ENCODE assay signal across 11 cellular contexts in genomic region chr3:197790033-197790432, GRCh38. TPM values are rescaled to one million over a fixed set of nuclear protein-coding genes. Genes with fewer than 3 reads are reported as not detected.
A peak's percentile ranks its signal among the peaks of the same experiment; 100 is the strongest.
DNase-seq lines count a peak whose midpoint lies in the region; ATAC-seq and TF ChIP-seq lines count a peak whose summit lies in the region.
"Had no signal": no experiment of that assay in that cellular context is flagged by ENCODE, and none has a peak within 500 bp of the region (broad histone marks: within the 10 kb centered on the region; RNA-seq: fewer than 3 reads in every experiment).

No MANE protein-coding gene starts in this region.

- no peaks in the 10 kb centered on the region for H3K36me3 Mint-ChIP-seq in activated CD8-positive, alpha-beta memory T cell treated with anti-CD3 and anti-CD28 coated beads, Interleukin-2, amount 10 ng/mL, durations not matched to agents 7 days and 5 days

- H3K27ac ChIP-seq in SJSA1 (no peak overlapping the region), esophagus muscularis mucosa (replicated peaks in 1 of 4) (peak overlapping the region in 3 of 4 donors; percentile 93 to 98 (median 96)), smooth muscle cell (ENCODE audit: low read depth) (no peak overlapping the region), aorta (ENCODE audit: low read depth in 1 of 2, low read length in 2 of 2) (no peak overlapping the region)
- H3K27ac ChIP-seq in effector memory CD4-positive, alpha-beta T cell (ENCODE audit: insufficient read depth, low read length, poor library complexity, severe bottlenecking), result no peak overlapping the region

- peak overlapping the region; percentile 92 for H3K4me3 Mint-ChIP-seq in activated CD8-positive, alpha-beta memory T cell treated with anti-CD3 and anti-CD28 coated beads, Interleukin-2, amount 10 ng/mL, durations not matched to agents 7 days and 5 days

- peaks cover 25% of the 10 kb centered on the region for H4K20me1 ChIP-seq in smooth muscle cell (ENCODE audit: low read depth)

- WGBS in esophagus muscularis mucosa, result 82% methylated on average over 1 of the region's 1 CpG
- 84% methylated on average over 1 of the region's 1 CpG for WGBS in smooth muscle cell (ENCODE audit: low lambda C conversion rate)
- 34 to 51% methylated on average over 1 of the region's 1 CpG for WGBS in aorta, 2 donors

- H3K27me3 Mint-ChIP-seq in activated CD8-positive, alpha-beta memory T cell treated with anti-CD3 and anti-CD28 coated beads, Interleukin-2, amount 10 ng/mL, durations not matched to agents 7 days and 5 days, result no peaks in the 10 kb centered on the region

- peaks cover 39% of the 10 kb centered on the region for H3K79me2 ChIP-seq in smooth muscle cell (ENCODE audit: low read depth)

- TF ChIP-seq CTCF in esophagus muscularis mucosa (IDR thresholded peaks at IDR 0.05) (no peak), smooth muscle cell (IDR thresholded peaks at IDR 0.05; ENCODE audit: borderline replicate concordance, insufficient read depth, poor library complexity, severe bottlenecking) (no peak)

- intact Hi-C loops in esophagus muscularis mucosa (cut with DNase I), result loop anchor here (5.0 kb wide), 1 partner anchor 38 kb away; no protein-coding TSS in a partner anchor
- intact Hi-C loops in aorta (cut with DNase I), result loop anchor here in 1 of 2 donors (5.0 kb wide), 1 partner anchor 38 kb away; no protein-coding TSS in a partner anchor

- ATAC-seq in activated CD8-positive, alpha-beta memory T cell treated with anti-CD3 and anti-CD28 coated beads, Interleukin-2, amount 10 ng/mL, durations not matched to agents 7 days and 5 days, result no peak
- ATAC-seq in aorta (ENCODE audit: low FRiP score), result no peak

- H3K9me3 ChIP-seq in SJSA1 (replicated peaks), result no peaks in the 10 kb centered on the region
- no peaks in the 10 kb centered on the region for H3K9me3 ChIP-seq in esophagus muscularis mucosa
- H3K9me3 ChIP-seq in smooth muscle cell (replicated peaks; ENCODE audit: low read depth), result no peaks in the 10 kb centered on the region
- H3K9me3 ChIP-seq in effector memory CD4-positive, alpha-beta T cell (ENCODE audit: control insufficient read depth, low read length), result no peaks in the 10 kb centered on the region
- H3K9me3 ChIP-seq in aorta (ENCODE audit: control insufficient read depth, low read length), result no peaks in the 10 kb centered on the region

- no peak for TF ChIP-seq POLR2A in esophagus muscularis mucosa (IDR thresholded peaks at IDR 0.05; ENCODE audit: low read depth)

- H3K27ac Mint-ChIP-seq in activated CD8-positive, alpha-beta memory T cell treated with anti-CD3 and anti-CD28 coated beads, Interleukin-2, amount 10 ng/mL, durations not matched to agents 7 days and 5 days, result peak overlapping the region; percentile 94

- H3K4me2 ChIP-seq in smooth muscle cell, result peak overlapping the region; percentile 87

- H3K4me1 ChIP-seq in SJSA1 (replicated peaks) (peaks cover 12% of the 10 kb centered on the region), esophagus muscularis mucosa (peaks cover 23 to 33% (median 30%) of the 10 kb centered on the region in 4 donors), smooth muscle cell (ENCODE audit: low read depth) (peaks cover 7% of the 10 kb centered on the region), aorta (ENCODE audit: control insufficient read depth in 1 of 2, insufficient read depth in 2 of 2, low read length in 2 of 2) (peaks cover 0 to 2% of the 10 kb centered on the region in 2 donors)
- peaks cover 8% of the 10 kb centered on the region for H3K4me1 ChIP-seq in effector memory CD4-positive, alpha-beta T cell (ENCODE audit: control insufficient read depth, insufficient read depth, low read length, poor library complexity, severe bottlenecking)

- peaks cover 21% of the 10 kb centered on the region for H3K4me1 Mint-ChIP-seq in activated CD8-positive, alpha-beta memory T cell treated with anti-CD3 and anti-CD28 coated beads, Interleukin-2, amount 10 ng/mL, durations not matched to agents 7 days and 5 days

- TF ChIP-seq EP300 in esophagus muscularis mucosa (IDR thresholded peaks at IDR 0.05), result no peak

- no peak overlapping the region for H3K9ac ChIP-seq in smooth muscle cell (ENCODE audit: low read depth)

- H2AFZ ChIP-seq in smooth muscle cell (ENCODE audit: low read depth), result peak overlapping the region; percentile 94

- CTCF ChIA-PET in activated CD8-positive, alpha-beta memory T cell treated with anti-CD3 and anti-CD28 coated beads, Interleukin-2, amount 10 ng/mL, durations not matched to agents 7 days and 5 days (lab: Charles Lee), result interaction anchor here (2.5 kb wide), 1 partner anchor 41 kb away, joined by 8 read pairs; the partner anchor contains the start of gene FYTTD1

- peaks cover 17% of the 10 kb centered on the region for H3K36me3 ChIP-seq in SJSA1
- peaks cover 0 to 18% (median 5%) of the 10 kb centered on the region in 4 donors for H3K36me3 ChIP-seq in esophagus muscularis mucosa
- H3K36me3 ChIP-seq in smooth muscle cell (ENCODE audit: low read depth), result no peaks in the 10 kb centered on the region
- no peaks in the 10 kb centered on the region for H3K36me3 ChIP-seq in effector memory CD4-positive, alpha-beta T cell (ENCODE audit: control insufficient read depth, insufficient read depth, low read length)
- no peaks in the 10 kb centered on the region for H3K36me3 ChIP-seq in aorta (ENCODE audit: control insufficient read depth in 1 of 2, insufficient read depth in 2 of 2, low read length in 1 of 2)

- DNase-seq in activated CD8-positive, alpha-beta memory T cell treated with anti-CD3 and anti-CD28 coated beads, Interleukin-2, amount 10 ng/mL, durations not matched to agents 7 days and 5 days, result no peak
- no peak for DNase-seq in activated CD8-positive, alpha-beta memory T cell treated with anti-CD3 and anti-CD28 coated beads for 24 hours
- DNase-seq in SJSA1 (ENCODE audit: low read depth in 1 of 2, low spot score in 2 of 2), result no peak
- no peak for DNase-seq in esophagus muscularis mucosa (ENCODE audit: extremely low spot score)
- no peak for DNase-seq in smooth muscle cell (lab: John Stamatoyannopoulos, UW; ENCODE audit: unreplicated experiment)
- no peak for DNase-seq in retina
- DNase-seq in effector memory CD4-positive, alpha-beta T cell, result no peak
- DNase-seq in aorta, result no peak
- DNase-seq: IMR-90, Right ventricle myocardium superior, small intestine had no signal

- H3K4me3 ChIP-seq in SJSA1 (peak overlapping the region; percentile 96; the same call in 1 of the 2 replicates), esophagus muscularis mucosa (no peak overlapping the region), smooth muscle cell (peak overlapping the region; percentile 98), aorta (ENCODE audit: low read length in 2 of 2) (no peak overlapping the region)
- no peak overlapping the region for H3K4me3 ChIP-seq in effector memory CD4-positive, alpha-beta T cell (ENCODE audit: insufficient read depth, low read depth, low read length, poor library complexity, severe bottlenecking)

- H3K9me3 Mint-ChIP-seq in activated CD8-positive, alpha-beta memory T cell treated with anti-CD3 and anti-CD28 coated beads, Interleukin-2, amount 10 ng/mL, durations not matched to agents 7 days and 5 days (ENCODE audit: low read depth), result no peaks in the 10 kb centered on the region

- H3K27me3 ChIP-seq in SJSA1 (replicated peaks), result no peaks in the 10 kb centered on the region
- no peaks in the 10 kb centered on the region for H3K27me3 ChIP-seq in esophagus muscularis mucosa
- no peaks in the 10 kb centered on the region for H3K27me3 ChIP-seq in smooth muscle cell (ENCODE audit: low read depth)
- H3K27me3 ChIP-seq in effector memory CD4-positive, alpha-beta T cell (replicated peaks; ENCODE audit: control insufficient read depth, insufficient read depth, low read length, poor library complexity, severe bottlenecking), result no peaks in the 10 kb centered on the region
- H3K27me3 ChIP-seq in aorta (ENCODE audit: control insufficient read depth in 1 of 2, insufficient read depth in 2 of 2, low read length in 1 of 2), result no peaks in the 10 kb centered on the region

- H3F3A ChIP-seq in smooth muscle cell (ENCODE audit: low read depth), result peaks cover 21% of the 10 kb centered on the region

RNA-seq across cellular contexts. Expression of gene LRCH3, which starts 1.0 kb away (rescaled TPM):
- total RNA-seq in activated CD8-positive, alpha-beta memory T cell treated with anti-CD3 and anti-CD28 coated beads, Interleukin-2, amount 10 ng/mL, durations not matched to agents 7 days and 5 days, result 10 to 100 TPM; 62.2 to 62.6 TPM
- 21.2 and 32.2 TPM in 2 replicates for total RNA-seq in SJSA1 (2014; rRNA removed; shearing (Covaris generic))
- total RNA-seq in esophagus muscularis mucosa (100 to 1,000 TPM in 1 of 4 donors, 10 to 100 TPM in 3; 34.6 to 160 (median 55.2) TPM), smooth muscle cell (31.7 and 49.2 TPM in 2 replicates), aorta (100 to 1,000 TPM in 1 of 2 donors, 10 to 100 TPM in 1; 76.1 to 104 TPM)
- polyA plus RNA-seq in smooth muscle cell (14.5 and 15.6 TPM in 2 replicates), aorta (10 to 100 TPM; 15.4 to 18.2 TPM)

RNA-seq across cellular contexts. Expression of gene FYTTD1, which starts 40.4 kb away (rescaled TPM):
- 10 to 100 TPM; 35.5 to 50.5 TPM for total RNA-seq in activated CD8-positive, alpha-beta memory T cell treated with anti-CD3 and anti-CD28 coated beads, Interleukin-2, amount 10 ng/mL, durations not matched to agents 7 days and 5 days
- 20.9 and 52.2 TPM in 2 replicates for total RNA-seq in SJSA1 (2014; rRNA removed; shearing (Covaris generic))
- total RNA-seq in esophagus muscularis mucosa (100 to 1,000 TPM in 2 of 4 donors, 10 to 100 TPM in 2; 57.7 to 111 (median 85.6) TPM), smooth muscle cell (32.7 and 78.1 TPM in 2 replicates), aorta (10 to 100 TPM; 55.0 to 58.6 TPM)
- polyA plus RNA-seq in smooth muscle cell (33.2 and 40.7 TPM in 2 replicates), aorta (10 to 100 TPM; 25.4 to 26.4 TPM)

RNA-seq across cellular contexts. Expression of gene RUBCN, which starts 53.3 kb away (rescaled TPM):
- total RNA-seq in activated CD8-positive, alpha-beta memory T cell treated with anti-CD3 and anti-CD28 coated beads, Interleukin-2, amount 10 ng/mL, durations not matched to agents 7 days and 5 days, result 10 to 100 TPM; 55.5 to 58.9 TPM
- 7.0 and 10.4 TPM in 2 replicates for total RNA-seq in SJSA1 (2014; rRNA removed; shearing (Covaris generic))
- total RNA-seq in esophagus muscularis mucosa, result 10 to 100 TPM; 45.7 to 76.7 (median 69.8) TPM
- 6.0 and 7.5 TPM in 2 replicates for total RNA-seq in smooth muscle cell
- polyA plus RNA-seq in smooth muscle cell, result 8.3 and 10.5 TPM in 2 replicates
- total RNA-seq in aorta, result 10 to 100 TPM; 38.2 to 41.1 TPM
- polyA plus RNA-seq in aorta, result 10 to 100 TPM in 1 of 2 donors, 1 to 10 TPM in 1; 6.9 to 14.3 TPM

Comparison
In these comparisons a context has a peak if more than half of its experiments do, and no peak if none do; other contexts are left out.
1. H3K27ac ChIP-seq: peak in esophagus muscularis mucosa (3 of 4); none in SJSA1 (single experiment), smooth muscle cell (single experiment), effector memory CD4-positive, alpha-beta T cell (single experiment) and aorta (0 of 2).
2. H3K4me3 ChIP-seq: peak in SJSA1 (single experiment) and smooth muscle cell (single experiment); none in esophagus muscularis mucosa (0 of 4), effector memory CD4-positive, alpha-beta T cell (single experiment) and aorta (0 of 2).